23 cellular contexts compared by ENCODE assay signal in the genomic region with DNA sequence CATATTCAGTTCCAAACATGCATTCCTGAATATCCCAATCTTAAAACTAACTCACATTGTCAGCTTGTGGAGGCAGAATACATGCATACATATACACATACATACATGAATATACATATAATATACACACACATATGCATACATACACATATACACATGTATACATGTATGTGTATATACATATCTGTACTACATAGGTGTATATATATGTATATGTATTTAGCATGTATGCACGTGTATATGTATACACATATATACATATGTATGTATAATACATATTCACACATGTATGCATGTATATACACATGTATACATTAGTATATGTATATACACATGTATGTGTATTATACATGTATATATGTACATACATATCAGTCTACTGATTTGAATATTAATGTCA. TPM values are rescaled to one million over a fixed set of nuclear protein-coding genes. Genes with fewer than 3 reads are reported as not detected.
DNase-seq lines count a peak whose midpoint lies in the region; ATAC-seq, FAIRE-seq and TF ChIP-seq lines count a peak whose summit lies in the region.
"Had no signal": no experiment of that assay in that cellular context is flagged by ENCODE, and none has a peak within 500 bp of the region (broad histone marks: within the 10 kb centered on the region; RNA-seq: fewer than 3 reads in every experiment).

No MANE protein-coding gene starts in this region.

- peaks cover 32% of the 10 kb centered on the region for H3K79me2 ChIP-seq in neural progenitor cell (ENCODE audit: low read depth)

- in situ Hi-C loops in ACHN (cut with HindIII; ENCODE audit: low pct_ligation_motif_present, low pct_unique_long_range_greater_than_20kb, low sequenced_read_pairs) = no loop called here

- H3K4me2 ChIP-seq in neural progenitor cell = peak overlapping the region; percentile 85

- no peak overlapping the region for H3K27ac ChIP-seq in CD4-positive, CD25-positive, alpha-beta regulatory T cell (ENCODE audit: insufficient read depth, low read length, poor library complexity, severe bottlenecking)
- H3K27ac ChIP-seq in HUES64 (ENCODE audit: low read depth, low read length) (no peak overlapping the region), neural progenitor cell (no peak overlapping the region)
- H3K27ac ChIP-seq: ovary had no signal

- H4K20me1 ChIP-seq in neural progenitor cell (ENCODE audit: low read depth) = peaks cover 14% of the 10 kb centered on the region

- H3K9ac ChIP-seq in HUES64 (ENCODE audit: low read depth, low read length) (no peak overlapping the region), neural progenitor cell (no peak overlapping the region)

- peaks cover 16 to 43% (median 28%) of the 10 kb centered on the region in 4 donors for H3K4me1 Mint-ChIP-seq in CD4-positive, CD25-positive, alpha-beta regulatory T cell
- H3K4me1 Mint-ChIP-seq in neural progenitor cell = peaks cover 16% of the 10 kb centered on the region

- no peak overlapping the region for H3K4me3 Mint-ChIP-seq in CD4-positive, CD25-positive, alpha-beta regulatory T cell
- no peak overlapping the region for H3K4me3 Mint-ChIP-seq in neural progenitor cell

- H3K27me3 ChIP-seq in CD4-positive, CD25-positive, alpha-beta regulatory T cell (ENCODE audit: control insufficient read depth, insufficient read depth, low read length) = no peaks in the 10 kb centered on the region
- no peaks in the 10 kb centered on the region for H3K27me3 ChIP-seq in HUES64 (ENCODE audit: insufficient read depth, low read length)
- H3K27me3 ChIP-seq in neural progenitor cell = no peaks in the 10 kb centered on the region
- H3K27me3 ChIP-seq: ovary, right atrium auricular region had no signal

- H2AFZ ChIP-seq in neural progenitor cell (replicated peaks) = no peak overlapping the region

- H3K36me3 ChIP-seq in CD4-positive, CD25-positive, alpha-beta regulatory T cell (ENCODE audit: control insufficient read depth, insufficient read depth, low read length) = peaks cover 3% of the 10 kb centered on the region
- H3K36me3 ChIP-seq in HUES64 (ENCODE audit: insufficient read depth, low read length) = peaks cover 19% of the 10 kb centered on the region
- H3K36me3 ChIP-seq in neural progenitor cell = no peaks in the 10 kb centered on the region
- H3K36me3 ChIP-seq: ovary had no signal

- H3F3A ChIP-seq in neural progenitor cell (ENCODE audit: low read depth) = peaks cover 12% of the 10 kb centered on the region

- peak overlapping the region; percentile 94 for H3K4me3 ChIP-seq in CD4-positive, CD25-positive, alpha-beta regulatory T cell (ENCODE audit: low read depth, low read length)
- H3K4me3 ChIP-seq in HUES64 (ENCODE audit: low read length) (peak overlapping the region; percentile 87), neural progenitor cell (no peak overlapping the region)

- H3K36me3 Mint-ChIP-seq in CD4-positive, CD25-positive, alpha-beta regulatory T cell = peaks cover 18% of the 10 kb centered on the region
- H3K36me3 Mint-ChIP-seq in neural progenitor cell = peaks cover 20% of the 10 kb centered on the region

- H3K4me1 ChIP-seq in CD4-positive, CD25-positive, alpha-beta regulatory T cell (ENCODE audit: control insufficient read depth, insufficient read depth, low read length, poor library complexity, severe bottlenecking) = peaks cover 36% of the 10 kb centered on the region
- peaks cover 20% of the 10 kb centered on the region for H3K4me1 ChIP-seq in HUES64 (ENCODE audit: insufficient read depth, low read length)
- H3K4me1 ChIP-seq in neural progenitor cell = peaks cover 12% of the 10 kb centered on the region
- H3K4me1 ChIP-seq: Caco-2 had no signal

- TF ChIP-seq CTCF in neural progenitor cell (IDR thresholded peaks at IDR 0.05) = no peak

- FAIRE-seq in TTC549 (lab: Jason Lieb, UNC) = peak; percentile 34

- no peaks in the 10 kb centered on the region for H3K9me3 ChIP-seq in CD4-positive, CD25-positive, alpha-beta regulatory T cell (ENCODE audit: control insufficient read depth in 2 of 2, low read length in 2 of 2)
- H3K9me3 ChIP-seq in HUES64 (ENCODE audit: insufficient read depth, low read depth, low read length) (no peaks in the 10 kb centered on the region), neural progenitor cell (ENCODE audit: low read depth) (no peaks in the 10 kb centered on the region)
- H3K9me3 ChIP-seq: Caco-2, lower lobe of right lung, ovary, right atrium auricular region had no signal

- no peak overlapping the region for H3K27ac Mint-ChIP-seq in CD4-positive, CD25-positive, alpha-beta regulatory T cell
- no peak overlapping the region for H3K27ac Mint-ChIP-seq in neural progenitor cell
- H3K27ac Mint-ChIP-seq: activated T-helper 1 cell treated with anti-CD3 and anti-CD28 coated beads, Interleukin-12 subunit alpha, Interleukin-12 subunit beta, Interleukin-2, Interleukin-4 antibody, amounts not matched to agents 30 ng/mL and 10 ng/mL and 1 ng/mL, durations not matched to agents 14 hours and 24 hours and 36 hours; WTC11 had no signal

- H3K9me3 Mint-ChIP-seq in CD4-positive, CD25-positive, alpha-beta regulatory T cell = peaks cover 0 to 4% (median 0%) of the 10 kb centered on the region in 7 donors
- peaks cover 3% of the 10 kb centered on the region for H3K9me3 Mint-ChIP-seq in neural progenitor cell
- H3K9me3 Mint-ChIP-seq: activated T-helper 1 cell treated with anti-CD3 and anti-CD28 coated beads, Interleukin-12 subunit alpha, Interleukin-12 subunit beta, Interleukin-2, Interleukin-4 antibody, amounts not matched to agents 30 ng/mL and 10 ng/mL and 1 ng/mL, durations not matched to agents 14 hours and 24 hours and 36 hours; stimulated activated effector memory CD8-positive, alpha-beta T cell treated with anti-CD3 and anti-CD28 coated beads, Interleukin-12 subunit alpha, Interleukin-12 subunit beta, amount 100 ng/mL, for 72 hours; WTC11 had no signal

- no CpG with 5 or more reads among the region's 1 CpG for WGBS in HUES64

- ATAC-seq in CD4-positive, CD25-positive, alpha-beta regulatory T cell (ENCODE audit: low read depth in 2 of 2) = no peak
- ATAC-seq in GM18868 (IDR thresholded peaks at IDR 0.05; ENCODE audit: unreplicated experiment) = no peak
- ATAC-seq: stimulated activated effector memory CD8-positive, alpha-beta T cell treated with anti-CD3 and anti-CD28 coated beads, Interleukin-12 subunit alpha, Interleukin-12 subunit beta, amount 100 ng/mL, for 72 hours had no signal

- no peaks in the 10 kb centered on the region for H3K27me3 Mint-ChIP-seq in CD4-positive, CD25-positive, alpha-beta regulatory T cell
- H3K27me3 Mint-ChIP-seq in neural progenitor cell (ENCODE audit: insufficient read depth, low read depth) = no peaks in the 10 kb centered on the region

- no peak for DNase-seq in CD4-positive, CD25-positive, alpha-beta regulatory T cell
- no peak for DNase-seq in neural progenitor cell (ENCODE audit: low spot score)
- DNase-seq in NCI-H1092 treated with DMSO at 0.1 percent for 48 hours (lab: John Stamatoyannopoulos, UW) = no peak
- DNase-seq in NCI-H2196 (lab: John Stamatoyannopoulos, UW; ENCODE audit: unreplicated experiment) = no peak
- no peak for DNase-seq in ACHN
- DNase-seq: activated naive CD4-positive, alpha-beta T cell treated with anti-CD3 and anti-CD28 coated beads, Interleukin-2, amount 50 U/mL, for 16 hours; amygdala; C1 segment of cervical spinal cord; Caco-2; DMS79; GOT3; lower lobe of right lung; MV-4-11; ovary; SHP77 treated with DMSO at 0.1 percent for 48 hours; stimulated activated CD4-positive, alpha-beta T cell treated with anti-CD3 and anti-CD28 coated beads, Interleukin-4, amount 100 ng/mL, for 24 hours had no signal

RNA-seq across cellular contexts. Expression of a gene that starts 1.2 kb away (rescaled TPM):
- 5.3 TPM for total RNA-seq in CD4-positive, CD25-positive, alpha-beta regulatory T cell
- polyA plus RNA-seq in CD4-positive, CD25-positive, alpha-beta regulatory T cell = 10 to 100 TPM in 1 of 4 donors, 1 to 10 TPM in 3; 7.6 to 13.7 (median 9.7) TPM
- polyA plus RNA-seq in HUES64 (2013, experiment 1 of 2) = 13.3 TPM
- polyA plus RNA-seq in HUES64 (2013, experiment 2 of 2) = 13.6 TPM
- 17.6 and 20.8 TPM in 2 replicates for total RNA-seq in neural progenitor cell (ENCODE audit: low replicate concordance)

RNA-seq across cellular contexts. Expression of a gene that starts 28.0 kb away (rescaled TPM):
- total RNA-seq in CD4-positive, CD25-positive, alpha-beta regulatory T cell = 24.4 TPM
- 100 to 1,000 TPM in 2 of 4 donors, 10 to 100 TPM in 2; 82.7 to 126 (median 98.9) TPM for polyA plus RNA-seq in CD4-positive, CD25-positive, alpha-beta regulatory T cell
- polyA plus RNA-seq in HUES64 (2013, experiment 1 of 2) = 38.8 TPM
- polyA plus RNA-seq in HUES64 (2013, experiment 2 of 2) = 48.3 TPM
- 55.5 and 103 TPM in 2 replicates for total RNA-seq in neural progenitor cell (ENCODE audit: low replicate concordance)

RNA-seq across cellular contexts. Expression of a gene that starts 28.3 kb away (rescaled TPM):
- total RNA-seq in CD4-positive, CD25-positive, alpha-beta regulatory T cell = 4.9 TPM
- 1 to 10 TPM; 2.8 to 4.1 (median 3.5) TPM for polyA plus RNA-seq in CD4-positive, CD25-positive, alpha-beta regulatory T cell
- polyA plus RNA-seq in HUES64 (2013, experiment 1 of 2) = 2.8 TPM
- polyA plus RNA-seq in HUES64 (2013, experiment 2 of 2) = 2.5 TPM
- total RNA-seq in neural progenitor cell (ENCODE audit: low replicate concordance) = 2.2 and 5.5 TPM in 2 replicates
